In the genomic region with DNA sequence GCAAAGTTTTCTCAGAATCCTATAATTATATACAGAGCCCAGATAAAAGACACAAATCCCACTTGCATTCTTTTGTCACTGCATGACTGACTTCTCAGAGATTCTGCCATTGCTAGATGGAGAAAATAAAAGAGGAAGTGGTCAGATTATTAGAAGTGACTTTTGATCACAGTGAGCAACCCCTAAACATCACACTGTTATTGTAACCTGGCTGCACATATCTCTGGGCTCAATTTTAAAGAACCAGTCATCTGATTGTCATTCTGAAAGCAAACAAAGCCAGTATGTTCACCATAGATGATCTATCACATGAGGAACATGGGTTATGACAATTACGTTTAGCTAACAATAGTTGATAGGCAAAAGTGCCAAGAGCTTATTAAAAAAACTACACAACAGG, we compare ENCODE assay signal across 14 cellular contexts. TPM values are rescaled to one million over a fixed set of nuclear protein-coding genes. Genes with fewer than 3 reads are reported as not detected.
A peak's percentile ranks its signal among the peaks of the same experiment; 100 is the strongest.
DNase-seq lines count a peak whose midpoint lies in the region; ATAC-seq lines count a peak whose summit lies in the region.
"Had no signal": no experiment of that assay in that cellular context is flagged by ENCODE, and none has a peak within 500 bp of the region (broad histone marks: within the 10 kb centered on the region; RNA-seq: fewer than 3 reads in every experiment).

No MANE protein-coding gene starts in this region.

- peaks cover 83% of the 10 kb centered on the region for H3F3A ChIP-seq in GM23248 (ENCODE audit: insufficient read depth)

- H4K20me1 ChIP-seq in GM23248 (ENCODE audit: insufficient read depth) = no peaks in the 10 kb centered on the region

- H2AFZ ChIP-seq in GM23248 = no peak overlapping the region

- H3K9me2 ChIP-seq in GM23248 (ENCODE audit: insufficient read depth) = no peaks in the 10 kb centered on the region

- no peaks in the 10 kb centered on the region for H3K9me3 ChIP-seq in GM23248 (ENCODE audit: low read depth)

- peaks cover 37% of the 10 kb centered on the region for H3K4me1 ChIP-seq in GM23248 (ENCODE audit: insufficient read depth)

- in situ Hi-C loops in Caki2 (cut with HindIII; ENCODE audit: low pct_unique_long_range_greater_than_20kb, low sequenced_read_pairs) (no loop called here), GM23248 (cut with MboI) (no loop called here)

- H3K36me3 ChIP-seq in GM23248 (ENCODE audit: low read depth) = peaks cover 35% of the 10 kb centered on the region; the same call in 1 of the 2 replicates

- H3K27me3 ChIP-seq in GM23248 (replicated peaks; ENCODE audit: insufficient read depth) = no peaks in the 10 kb centered on the region

- peak; percentile 52 for ATAC-seq in GM21423 (IDR thresholded peaks at IDR 0.05; ENCODE audit: unreplicated experiment)
- ATAC-seq in HG02571 (IDR thresholded peaks at IDR 0.05; ENCODE audit: unreplicated experiment) = no peak
- no peak for ATAC-seq in stimulated activated naive CD8-positive, alpha-beta T cell treated with anti-CD3 and anti-CD28 coated beads, Interleukin-15, Interleukin-2, amounts not matched to agents 100 U/mL and 50 U/mL, for 24 hours

- no peak overlapping the region for H3K4me2 ChIP-seq in GM23248 (ENCODE audit: unreplicated experiment)
- H3K4me2 ChIP-seq: smooth muscle cell had no signal

- H3K4me3 ChIP-seq in GM23248 = no peak overlapping the region
- H3K4me3 ChIP-seq: smooth muscle cell had no signal

- peak; percentile 23 for DNase-seq in Caki2 (ENCODE audit: low read depth)
- peak; percentile 64 for DNase-seq in M059J (ENCODE audit: low read depth)
- peak; percentile 37 for DNase-seq in germinal center (ENCODE audit: low spot score)
- no peak for DNase-seq in iPS-NIHi11 (ENCODE audit: low spot score)
- DNase-seq in GM23248 = no peak
- DNase-seq in stimulated activated naive CD8-positive, alpha-beta T cell treated with anti-CD3 and anti-CD28 coated beads, Interleukin-15, Interleukin-2, amounts not matched to agents 100 U/mL and 50 U/mL, for 24 hours = no peak
- DNase-seq: activated CD4-positive, alpha-beta memory T cell treated with anti-CD3 and anti-CD28 coated beads for 36 hours; cerebellar nuclear complex; GDM1; NCI-H1436 treated with DMSO at 0.1 percent for 48 hours; NK-92 treated with Interleukin-12 subunit alpha and Interleukin-12 subunit beta, amount 100 ng/mL, for 24 hours had no signal

- H3K27ac ChIP-seq in GM23248 = no peak overlapping the region

- no peak overlapping the region for H3K9ac ChIP-seq in GM23248

- peaks cover 10% of the 10 kb centered on the region; the same call in 1 of the 2 replicates for H3K79me2 ChIP-seq in GM23248 (ENCODE audit: insufficient read depth)

- 83 to 94% methylated on average over 1 of the region's 1 CpG for WGBS in GM23248 (ENCODE audit: low coverage in 1 of 2, low lambda C conversion rate in 2 of 2, missing lambda C conversion rate in 2 of 2), 2 experiments

RNA-seq across cellular contexts. Expression of gene COPB1, which starts 47.8 kb away (rescaled TPM):
- total RNA-seq in Caki2 (2014; rRNA removed; shearing (Covaris generic); ENCODE audit: low replicate concordance) = 248 and 274 TPM in 2 replicates
- total RNA-seq in M059J (2014; rRNA removed; shearing (Covaris generic)) = 263 and 357 TPM in 2 replicates
- 302 and 366 TPM in 2 replicates for total RNA-seq in GM23248 (2014; rRNA removed; shearing (Covaris generic))
- 192 and 199 TPM in 2 replicates for polyA plus RNA-seq in GM23248 (2016; fragmentation: Nextera tagmentation; extraction: Ambion mirVana)

Comparison
In these comparisons a context has a peak if more than half of its experiments do, and no peak if none do; other contexts are left out.
1. DNase-seq: peak in Caki2 (single experiment), M059J (single experiment) and germinal center (single experiment); none in iPS-NIHi11 (single experiment), GM23248 (single experiment) and stimulated activated naive CD8-positive, alpha-beta T cell treated with anti-CD3 and anti-CD28 coated beads, Interleukin-15, Interleukin-2, amounts not matched to agents 100 U/mL and 50 U/mL, for 24 hours (single experiment).